ENCODE assay signal across 14 cellular contexts in the genomic region with DNA sequence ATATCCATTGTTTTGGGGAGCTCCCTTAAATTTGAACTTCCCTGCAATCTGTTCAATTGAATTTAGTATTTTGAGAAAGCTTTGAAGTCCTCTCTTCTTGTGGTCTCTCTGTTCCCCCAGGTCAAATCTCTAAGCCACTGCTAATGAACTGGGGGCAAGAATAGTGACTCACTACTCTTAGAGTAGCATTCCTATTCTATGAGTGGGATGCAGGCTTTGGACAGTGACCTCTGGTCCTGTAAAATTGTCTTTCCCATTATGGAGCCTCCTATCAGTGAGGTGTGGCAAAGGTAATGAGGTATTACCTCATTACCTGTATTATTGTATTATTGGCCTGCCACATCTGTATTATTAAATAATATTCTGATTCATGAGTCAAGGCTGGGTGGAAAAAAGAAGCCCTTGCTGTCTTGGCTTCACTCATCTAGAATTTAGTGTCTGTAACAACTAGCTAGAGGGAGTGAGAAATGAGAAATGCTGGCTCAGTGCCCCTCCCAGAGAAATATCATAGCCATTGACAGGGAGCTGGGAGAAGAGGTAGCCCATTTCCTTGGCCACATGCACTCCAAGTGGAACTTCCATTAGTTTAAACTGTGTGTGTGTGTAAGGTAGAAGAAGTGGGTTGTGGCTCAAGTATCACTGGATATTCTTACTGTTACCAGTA.
DNase-seq lines count a peak whose midpoint lies in the region; ATAC-seq, FAIRE-seq and TF ChIP-seq lines count a peak whose summit lies in the region.
"Had no signal": no experiment of that assay in that cellular context is flagged by ENCODE, and none has a peak within 500 bp of the region (broad histone marks: within the 10 kb centered on the region; RNA-seq: fewer than 3 reads in every experiment).

No MANE protein-coding gene starts in this region.

- H3K27ac Mint-ChIP-seq in astrocyte (ENCODE audit: unreplicated experiment) = peak overlapping the region; percentile 90
- H3K27ac Mint-ChIP-seq: type B pancreatic cell had no signal

- no peak overlapping the region for H3K4me3 Mint-ChIP-seq in astrocyte (ENCODE audit: unreplicated experiment)
- H3K4me3 Mint-ChIP-seq: type B pancreatic cell had no signal

- H3K9ac ChIP-seq in HUES48 (ENCODE audit: low read depth, low read length) (no peak overlapping the region), astrocyte (ENCODE audit: low read length) (no peak overlapping the region)

- H3K27ac ChIP-seq in HUES48 (ENCODE audit: low read depth, low read length) = peak overlapping the region; percentile 97
- H3K27ac ChIP-seq in astrocyte (ENCODE audit: low read depth, low read length) = no peak overlapping the region
- H3K27ac ChIP-seq: colonic mucosa, lower lobe of right lung had no signal

- H3K36me3 Mint-ChIP-seq in astrocyte (ENCODE audit: low read depth, unreplicated experiment) = no peaks in the 10 kb centered on the region
- H3K36me3 Mint-ChIP-seq: type B pancreatic cell had no signal

- no peak for TF ChIP-seq CTCF in astrocyte (IDR thresholded peaks at IDR 0.05; ENCODE audit: insufficient read depth, low read depth, low read length)
- no peak for TF ChIP-seq CTCF in GM10248 (IDR thresholded peaks at IDR 0.05; ENCODE audit: control extremely low read depth, extremely low read depth, low read depth, missing control alignments)

- no peak overlapping the region for H2AFZ ChIP-seq in astrocyte (ENCODE audit: low read depth, low read length)

- H3K79me2 ChIP-seq in astrocyte (ENCODE audit: insufficient read depth, low read length) = no peaks in the 10 kb centered on the region

- H4K20me1 ChIP-seq in astrocyte (ENCODE audit: insufficient read depth, low read length) = no peaks in the 10 kb centered on the region

- peak overlapping the region; percentile 37 for H3K4me2 ChIP-seq in astrocyte (ENCODE audit: low read length)

- H3K9me3 Mint-ChIP-seq in astrocyte (ENCODE audit: unreplicated experiment) = no peaks in the 10 kb centered on the region

- H3K4me1 Mint-ChIP-seq in astrocyte (ENCODE audit: low read depth, unreplicated experiment) = peaks cover 23% of the 10 kb centered on the region

- H3K4me1 ChIP-seq in HUES48 (ENCODE audit: control insufficient read depth, insufficient read depth, low read length) = peaks cover 24% of the 10 kb centered on the region
- peaks cover 12% of the 10 kb centered on the region for H3K4me1 ChIP-seq in astrocyte (ENCODE audit: insufficient read depth, low read length)
- H3K4me1 ChIP-seq: colonic mucosa, lower lobe of right lung had no signal

- H3K9me3 ChIP-seq in HUES48 (ENCODE audit: control insufficient read depth, insufficient read depth, low read length) (no peaks in the 10 kb centered on the region), astrocyte (ENCODE audit: insufficient read depth, low read depth, low read length) (no peaks in the 10 kb centered on the region)
- H3K9me3 ChIP-seq: colonic mucosa, lower lobe of right lung had no signal

- CTCF ChIA-PET in GM10248 (lab: Yijun Ruan, JAX) = interaction anchor here (0.9 to 1.5 kb wide), 2 partner anchors 30 to 263 kb away, joined by 3 to 4 read pairs; no protein-coding TSS in a partner anchor

- H3K36me3 ChIP-seq in HUES48 (ENCODE audit: control insufficient read depth, insufficient read depth, low read length) (no peaks in the 10 kb centered on the region), astrocyte (ENCODE audit: insufficient read depth, low read length) (no peaks in the 10 kb centered on the region)
- H3K36me3 ChIP-seq: colonic mucosa, lower lobe of right lung had no signal

- no peak for ATAC-seq in GM21576 (IDR thresholded peaks at IDR 0.05; ENCODE audit: unreplicated experiment)
- ATAC-seq: lower lobe of right lung had no signal

- POLR2A ChIA-PET in GM10248 (lab: Yijun Ruan, JAX) = no interaction called here

- FAIRE-seq in astrocyte (lab: Jason Lieb, UNC) = peak; percentile 91
- FAIRE-seq: GM12892 had no signal

- no peaks in the 10 kb centered on the region for H3K27me3 Mint-ChIP-seq in astrocyte (ENCODE audit: low read depth, unreplicated experiment)
- H3K27me3 Mint-ChIP-seq: type B pancreatic cell had no signal

- DNase-seq in AG08395 (ENCODE audit: low spot score) (peak; percentile 41), astrocyte (ENCODE audit: low read depth) (peak; percentile 74), iPS-NIHi7 (ENCODE audit: extremely low spot score) (peak; percentile 35), UCSD-AML1 (lab: John Stamatoyannopoulos, UW; ENCODE audit: unreplicated experiment) (no peak), GM10248 (ENCODE audit: extremely low spot score) (no peak)
- no peak for DNase-seq in activated effector memory CD4-positive, alpha-beta T cell treated with anti-CD3 and anti-CD28 coated beads, Interleukin-2, amount 50 U/mL, for 16 hours
- DNase-seq: activated naive CD4-positive, alpha-beta T cell treated with anti-CD3 and anti-CD28 coated beads, Interleukin-2, amount 50 U/mL, for 16 hours; colonic mucosa; lower lobe of right lung; MM.1S had no signal

- H3K27me3 ChIP-seq in HUES48 (ENCODE audit: control insufficient read depth, insufficient read depth, low read length) = no peaks in the 10 kb centered on the region
- no peaks in the 10 kb centered on the region for H3K27me3 ChIP-seq in astrocyte (ENCODE audit: insufficient read depth, low read length)
- H3K27me3 ChIP-seq: colonic mucosa had no signal

- peak overlapping the region; percentile 30; the same call in 1 of the 2 replicates for H3K4me3 ChIP-seq in HUES48 (ENCODE audit: low read depth, low read length)
- no peak overlapping the region for H3K4me3 ChIP-seq in astrocyte (ENCODE audit: insufficient read depth, low read depth, low read length)
- H3K4me3 ChIP-seq: colonic mucosa, lower lobe of right lung had no signal

Comparison
In these comparisons a context has a peak if more than half of its experiments do, and no peak if none do; other contexts are left out.
1. DNase-seq: peak in AG08395 (single experiment), astrocyte (single experiment) and iPS-NIHi7 (single experiment); none in activated effector memory CD4-positive, alpha-beta T cell treated with anti-CD3 and anti-CD28 coated beads, Interleukin-2, amount 50 U/mL, for 16 hours (single experiment), UCSD-AML1 (single experiment) and GM10248 (single experiment).